Comparison of ENCODE assay signal across 12 cellular contexts in genomic region chr14:68526420-68527105, GRCh38.
A peak's percentile ranks its signal among the peaks of the same experiment; 100 is the strongest.
DNase-seq lines count a peak whose midpoint lies in the region; ATAC-seq and TF ChIP-seq lines count a peak whose summit lies in the region.
"Had no signal": no experiment of that assay in that cellular context is flagged by ENCODE, and none has a peak within 500 bp of the region (broad histone marks: within the 10 kb centered on the region; RNA-seq: fewer than 3 reads in every experiment).

No MANE protein-coding gene starts in this region.

- ATAC-seq in right lobe of liver (peak; percentile 87 to 91 (median 88)), gastrocnemius medialis (no peak), GM21423 (IDR thresholded peaks at IDR 0.05; ENCODE audit: unreplicated experiment) (no peak)
- ATAC-seq: activated CD4-positive, alpha-beta T cell treated with anti-CD3 and anti-CD28 coated beads for 36 hours had no signal

- in situ Hi-C loops in gastrocnemius medialis (cut with MboI; ENCODE audit: low sequenced_read_pairs in 4 of 4) = loop anchor here in 1 of 4 donors (25.0 kb wide), 1 partner anchor 261 kb away; the partner anchor contains the start of gene ZFP36L1

- H3K9me3 ChIP-seq in colonic mucosa (no peaks in the 10 kb centered on the region), right lobe of liver (no peaks in the 10 kb centered on the region), gastrocnemius medialis (peaks cover 0 to 4% (median 3%) of the 10 kb centered on the region in 3 donors)
- H3K9me3 ChIP-seq: BE2C had no signal

- H3K9ac ChIP-seq in colonic mucosa (ENCODE audit: low read depth in 2 of 2, low read length in 2 of 2) = peak overlapping the region in 1 of 2 donors; percentile 56

- no peak for TF ChIP-seq CTCF in colonic mucosa (IDR thresholded peaks at IDR 0.05)
- TF ChIP-seq CTCF in right lobe of liver (IDR thresholded peaks at IDR 0.05) = no peak
- no peak for TF ChIP-seq CTCF in gastrocnemius medialis (IDR thresholded peaks at IDR 0.05 in 4 of 5, conservative IDR thresholded peaks at IDR 0.05 in 1 of 5)

- intact Hi-C loops in colonic mucosa (cut with DNase I) (loop anchor here (10.0 kb wide), 1 partner anchor 268 kb away; the partner anchor contains the start of gene ZFP36L1), right lobe of liver (cut with DNase I) (no loop called here), gastrocnemius medialis (cut with DNase I; ENCODE audit: low total_unique reads) (no loop called here)

- H3K4me1 ChIP-seq in colonic mucosa (no peaks in the 10 kb centered on the region), right lobe of liver (peaks cover 0 to 51% (median 19%) of the 10 kb centered on the region in 4 donors), gastrocnemius medialis (peaks cover 0 to 33% of the 10 kb centered on the region in 2 donors)
- H3K4me1 ChIP-seq: BE2C had no signal

- 51% methylated on average over 10 of the region's 14 CpGs for WGBS in right lobe of liver (ENCODE audit: insufficient coverage, low coverage, low lambda C conversion rate, missing lambda C conversion rate)

- H3K27me3 ChIP-seq in colonic mucosa (no peaks in the 10 kb centered on the region), right lobe of liver (no peaks in the 10 kb centered on the region), gastrocnemius medialis (no peaks in the 10 kb centered on the region)
- H3K27me3 ChIP-seq: BE2C had no signal

- H3K4me3 ChIP-seq in colonic mucosa = no peak overlapping the region
- no peak overlapping the region for H3K4me3 ChIP-seq in right lobe of liver
- H3K4me3 ChIP-seq in gastrocnemius medialis = no peak overlapping the region

- DNase-seq in EH (ENCODE audit: low read depth) (peak; percentile 19), colonic mucosa (no peak), right lobe of liver (peak; percentile 69 to 80 (median 79)), gastrocnemius medialis (peak in 1 of 2 donors; percentile 37), GM19240 (ENCODE audit: insufficient read length, low spot score) (no peak), HK-2 (ENCODE audit: unreplicated experiment) (no peak)
- DNase-seq in stimulated activated naive CD4-positive, alpha-beta T cell (lab: John Stamatoyannopoulos, UW) = no peak
- DNase-seq: activated CD4-positive, alpha-beta T cell treated with anti-CD3 and anti-CD28 coated beads for 36 hours; BE2C; RPMI8226; stimulated activated CD4-positive, alpha-beta T cell treated with anti-CD3 and anti-CD28 coated beads, Interleukin-2, amount 100 ng/mL, for 48 hours had no signal

- H3K36me3 ChIP-seq in colonic mucosa (no peaks in the 10 kb centered on the region), right lobe of liver (no peaks in the 10 kb centered on the region), gastrocnemius medialis (no peaks in the 10 kb centered on the region)
- H3K36me3 ChIP-seq: BE2C had no signal

- TF ChIP-seq POLR2A in right lobe of liver (IDR thresholded peaks at IDR 0.05) (no peak), gastrocnemius medialis (IDR thresholded peaks at IDR 0.05) (no peak)

- H3K27ac ChIP-seq in colonic mucosa = peak overlapping the region; percentile 42
- H3K27ac ChIP-seq in right lobe of liver = peak overlapping the region; percentile 49 to 67 (median 58)
- H3K27ac ChIP-seq in gastrocnemius medialis = peak overlapping the region in 3 of 4 donors; percentile 30 to 57 (median 36)

Comparison
In these comparisons a context has a peak if more than half of its experiments do, and no peak if none do; other contexts are left out.
1. DNase-seq: peak in EH (single experiment) and right lobe of liver (3 of 3); none in colonic mucosa (single experiment), stimulated activated naive CD4-positive, alpha-beta T cell (0 of 6), GM19240 (single experiment) and HK-2 (single experiment).
2. ATAC-seq: peak in right lobe of liver (4 of 4); none in gastrocnemius medialis (0 of 2) and GM21423 (single experiment).
3. Peak in every context shown above with its lines, with median percentiles within 50 percentile points of each other: H3K27ac ChIP-seq.